8 cellular contexts compared by ENCODE assay signal in the genomic region with DNA sequence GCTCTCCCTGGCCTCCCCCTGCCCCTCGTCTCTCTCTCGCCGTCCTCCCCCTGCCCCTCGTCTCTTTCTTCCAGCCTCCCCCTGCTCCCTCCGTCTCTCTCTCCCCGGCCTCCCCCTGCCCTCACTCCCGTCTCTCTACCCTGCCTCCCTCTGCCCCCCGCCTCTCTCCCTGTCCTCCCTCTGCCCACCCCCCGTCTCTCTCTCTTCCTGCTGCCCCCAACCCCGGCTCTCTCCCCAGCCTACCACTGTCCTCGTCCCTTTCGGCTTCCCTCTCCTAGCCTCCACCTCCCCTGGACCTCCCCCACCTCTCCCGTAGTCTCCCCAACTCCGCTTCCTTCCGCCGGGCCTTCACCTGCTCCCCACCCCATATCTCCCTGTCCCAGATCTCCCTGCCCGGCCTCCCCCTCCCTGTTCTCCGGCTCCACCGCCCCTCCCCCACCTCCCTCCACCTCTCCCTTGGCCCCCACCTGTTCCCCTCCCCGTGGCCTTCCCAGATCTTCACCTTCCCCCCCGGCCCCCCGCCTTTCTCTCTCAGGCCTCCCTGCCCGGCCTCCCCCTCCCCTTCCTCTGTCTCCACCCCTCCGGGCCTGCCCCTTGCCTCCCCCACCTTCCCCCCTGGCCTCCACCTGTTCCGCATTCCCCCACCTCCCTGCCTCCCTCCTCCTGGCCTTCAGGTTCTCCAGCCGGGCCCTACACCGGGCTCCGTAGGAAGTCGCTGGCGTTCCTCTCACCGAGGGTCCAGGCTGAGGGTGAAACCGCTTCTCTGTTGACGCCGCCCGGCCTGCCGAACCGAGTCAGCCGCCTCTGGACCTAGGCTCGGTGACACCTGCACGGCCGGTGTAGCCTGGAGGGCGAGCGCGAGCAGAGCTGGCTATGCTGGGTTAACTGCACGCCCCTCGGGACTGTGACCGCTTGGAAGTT. TPM values are rescaled to one million over a fixed set of nuclear protein-coding genes. Genes with fewer than 3 reads are reported as not detected.
A peak's percentile ranks its signal among the peaks of the same experiment; 100 is the strongest.
DNase-seq lines count a peak whose midpoint lies in the region; ATAC-seq and TF ChIP-seq lines count a peak whose summit lies in the region.

No MANE protein-coding gene starts in this region.

- ATAC-seq in left lobe of liver (no peak), GM21360 (IDR thresholded peaks at IDR 0.05; ENCODE audit: unreplicated experiment) (no peak)

- H3K36me3 Mint-ChIP-seq in endodermal cell (ENCODE audit: low read depth) (peaks cover 43% of the 10 kb centered on the region), neural progenitor cell (peaks cover 21% of the 10 kb centered on the region)

- H3K4me1 ChIP-seq in OCI-LY7 (ENCODE audit: insufficient read depth, low read length, poor library complexity, severe bottlenecking) = peaks cover 38% of the 10 kb centered on the region
- H3K4me1 ChIP-seq in endodermal cell (ENCODE audit: control insufficient read depth, insufficient read depth, low read length) = peaks cover 4% of the 10 kb centered on the region
- H3K4me1 ChIP-seq in neural progenitor cell = peaks cover 9% of the 10 kb centered on the region

- H3K4me3 ChIP-seq in OCI-LY7 (ENCODE audit: low read depth, low read length, poor library complexity, severe bottlenecking) (peak overlapping the region; percentile 92), endodermal cell (ENCODE audit: low read length) (peak overlapping the region; percentile 84), neural progenitor cell (peak overlapping the region; percentile 95)

- H3K9me3 ChIP-seq in OCI-LY7 (ENCODE audit: low read length) = no peaks in the 10 kb centered on the region
- no peaks in the 10 kb centered on the region for H3K9me3 ChIP-seq in endodermal cell (ENCODE audit: control insufficient read depth, low read length)
- no peaks in the 10 kb centered on the region for H3K9me3 ChIP-seq in neural progenitor cell (ENCODE audit: low read depth)

- H3K27me3 ChIP-seq in endodermal cell (ENCODE audit: control insufficient read depth, insufficient read depth, low read length, poor library complexity, severe bottlenecking) = no peaks in the 10 kb centered on the region
- no peaks in the 10 kb centered on the region for H3K27me3 ChIP-seq in neural progenitor cell

- peaks cover 54% of the 10 kb centered on the region for H3K36me3 ChIP-seq in OCI-LY7 (ENCODE audit: insufficient read depth, low read length)
- H3K36me3 ChIP-seq in endodermal cell (ENCODE audit: control insufficient read depth, insufficient read depth, low read length) = peaks cover 48% of the 10 kb centered on the region
- no peaks in the 10 kb centered on the region for H3K36me3 ChIP-seq in neural progenitor cell

- H3K27me3 Mint-ChIP-seq in endodermal cell (ENCODE audit: insufficient read depth) (no peaks in the 10 kb centered on the region), neural progenitor cell (ENCODE audit: insufficient read depth, low read depth) (peaks cover 4% of the 10 kb centered on the region)

- TF ChIP-seq CTCF in OCI-LY7 (conservative IDR thresholded peaks at IDR 0.05; ENCODE audit: low read length) (no peak), endodermal cell (conservative IDR thresholded peaks at IDR 0.05) (no peak), neural progenitor cell (IDR thresholded peaks at IDR 0.05) (no peak)

- H3K9me2 ChIP-seq in OCI-LY7 (ENCODE audit: insufficient read depth, low read length) = no peaks in the 10 kb centered on the region

- peak overlapping the region; percentile 87 for H3K27ac Mint-ChIP-seq in endodermal cell
- no peak overlapping the region for H3K27ac Mint-ChIP-seq in neural progenitor cell

- peaks cover 10% of the 10 kb centered on the region for H3K9me3 Mint-ChIP-seq in endodermal cell
- no peaks in the 10 kb centered on the region for H3K9me3 Mint-ChIP-seq in neural progenitor cell

- peaks cover 16% of the 10 kb centered on the region for H3K4me1 Mint-ChIP-seq in endodermal cell
- peaks cover 15% of the 10 kb centered on the region for H3K4me1 Mint-ChIP-seq in neural progenitor cell

- intact Hi-C loops in OCI-LY7 (cut with micrococcal nuclease; ENCODE audit: unreplicated experiment) = no loop called here

- CTCF ChIA-PET in OCI-LY7 (lab: Charles Lee; ENCODE audit: unreplicated experiment) = no interaction called here

- no TSS peak for BruUV-seq in OCI-LY7 (replicated peaks; lab: Mats Ljungman, UMichigan)

- peak; percentile 63 for DNase-seq in DMS 273 (lab: John Stamatoyannopoulos, UW; ENCODE audit: unreplicated experiment)
- DNase-seq in DMS 273 treated with DMSO at 0.1 percent for 48 hours (lab: John Stamatoyannopoulos, UW) = no peak
- peak; percentile 27 for DNase-seq in OCI-LY7 (ENCODE audit: low spot score)
- peak; percentile 70 for DNase-seq in endodermal cell
- peak; percentile 21 for DNase-seq in neural progenitor cell (ENCODE audit: low spot score)
- DNase-seq in left lobe of liver (ENCODE audit: low spot score) = no peak
- no peak for DNase-seq in NCI-H524 (lab: John Stamatoyannopoulos, UW)

- H3K4me3 Mint-ChIP-seq in endodermal cell = peak overlapping the region; percentile 83
- H3K4me3 Mint-ChIP-seq in neural progenitor cell = peak overlapping the region; percentile 93

- H3K79me2 ChIP-seq in OCI-LY7 (ENCODE audit: insufficient read depth, low read depth, low read length) = peaks cover 58% of the 10 kb centered on the region
- H3K79me2 ChIP-seq in neural progenitor cell (ENCODE audit: low read depth) = peaks cover 58% of the 10 kb centered on the region

- WGBS in endodermal cell (ENCODE audit: insufficient coverage in 1 of 2, insufficient read length in 1 of 2), 2 experiments = 18 to 35% methylated on average over 17 to 46 of the region's 47 CpGs

- H4K20me1 ChIP-seq in OCI-LY7 (ENCODE audit: insufficient read depth, low read length) = peaks cover 13% of the 10 kb centered on the region
- peaks cover 49% of the 10 kb centered on the region for H4K20me1 ChIP-seq in neural progenitor cell (ENCODE audit: low read depth)

- no peak overlapping the region for H2AFZ ChIP-seq in OCI-LY7 (ENCODE audit: low read length)
- no peak overlapping the region for H2AFZ ChIP-seq in neural progenitor cell (replicated peaks)

- H3K9ac ChIP-seq in endodermal cell (ENCODE audit: extremely low read depth, low read length, poor library complexity, severe bottlenecking) (peak overlapping the region; percentile 64), neural progenitor cell (peak overlapping the region; percentile 78)

- H3K4me2 ChIP-seq in OCI-LY7 (ENCODE audit: low read length) = peak overlapping the region; percentile 98
- peak overlapping the region; percentile 93 for H3K4me2 ChIP-seq in neural progenitor cell

- peaks cover 33% of the 10 kb centered on the region for H3F3A ChIP-seq in neural progenitor cell (ENCODE audit: low read depth)

- POLR2A ChIA-PET in OCI-LY7 (lab: Charles Lee) = no interaction called here

- H3K27ac ChIP-seq in OCI-LY7 (ENCODE audit: low read depth, low read length, poor library complexity, severe bottlenecking) = peak overlapping the region; percentile 51
- H3K27ac ChIP-seq in endodermal cell (ENCODE audit: low read depth, low read length) = peak overlapping the region; percentile 71
- no peak overlapping the region for H3K27ac ChIP-seq in neural progenitor cell

RNA-seq across cellular contexts. Expression of gene GET4, which starts 1.2 kb away (rescaled TPM):
- total RNA-seq in OCI-LY7 (2014; rRNA removed; shearing (Covaris generic)) = 46.3 and 54.4 TPM in 2 replicates
- total RNA-seq in OCI-LY7 (2022) (51.1 and 54.5 TPM in 2 replicates), endodermal cell (10 to 100 TPM; 73.3 to 84.3 TPM), neural progenitor cell (ENCODE audit: low replicate concordance) (17.2 and 35.7 TPM in 2 replicates), left lobe of liver (38.2 TPM)
- 49.1 TPM for polyA plus RNA-seq in endodermal cell (2013, experiment 1 of 2)
- polyA plus RNA-seq in endodermal cell (2013, experiment 2 of 2) = 46.6 TPM

RNA-seq across cellular contexts. Expression of gene SUN1, which starts 45.3 kb away (rescaled TPM):
- 78.5 and 105 TPM in 2 replicates for total RNA-seq in OCI-LY7 (2014; rRNA removed; shearing (Covaris generic))
- total RNA-seq in OCI-LY7 (2022) = 83.4 and 84.2 TPM in 2 replicates
- 100 to 1,000 TPM; 133 to 136 TPM for total RNA-seq in endodermal cell
- 114 TPM for polyA plus RNA-seq in endodermal cell (2013, experiment 1 of 2)
- 103 TPM for polyA plus RNA-seq in endodermal cell (2013, experiment 2 of 2)
- total RNA-seq in neural progenitor cell (ENCODE audit: low replicate concordance) = 104 and 131 TPM in 2 replicates
- total RNA-seq in left lobe of liver = 41.5 TPM

Comparison
In these comparisons a context has a peak if more than half of its experiments do, and no peak if none do; other contexts are left out.
1. DNase-seq: peak in DMS 273 (single experiment), OCI-LY7 (single experiment), endodermal cell (single experiment) and neural progenitor cell (single experiment); none in DMS 273 treated with DMSO at 0.1 percent for 48 hours (single experiment), left lobe of liver (single experiment) and NCI-H524 (0 of 2).
2. Peak in every context shown above with its lines, with median percentiles within 50 percentile points of each other: H3K4me3 ChIP-seq.